In the genomic region with DNA sequence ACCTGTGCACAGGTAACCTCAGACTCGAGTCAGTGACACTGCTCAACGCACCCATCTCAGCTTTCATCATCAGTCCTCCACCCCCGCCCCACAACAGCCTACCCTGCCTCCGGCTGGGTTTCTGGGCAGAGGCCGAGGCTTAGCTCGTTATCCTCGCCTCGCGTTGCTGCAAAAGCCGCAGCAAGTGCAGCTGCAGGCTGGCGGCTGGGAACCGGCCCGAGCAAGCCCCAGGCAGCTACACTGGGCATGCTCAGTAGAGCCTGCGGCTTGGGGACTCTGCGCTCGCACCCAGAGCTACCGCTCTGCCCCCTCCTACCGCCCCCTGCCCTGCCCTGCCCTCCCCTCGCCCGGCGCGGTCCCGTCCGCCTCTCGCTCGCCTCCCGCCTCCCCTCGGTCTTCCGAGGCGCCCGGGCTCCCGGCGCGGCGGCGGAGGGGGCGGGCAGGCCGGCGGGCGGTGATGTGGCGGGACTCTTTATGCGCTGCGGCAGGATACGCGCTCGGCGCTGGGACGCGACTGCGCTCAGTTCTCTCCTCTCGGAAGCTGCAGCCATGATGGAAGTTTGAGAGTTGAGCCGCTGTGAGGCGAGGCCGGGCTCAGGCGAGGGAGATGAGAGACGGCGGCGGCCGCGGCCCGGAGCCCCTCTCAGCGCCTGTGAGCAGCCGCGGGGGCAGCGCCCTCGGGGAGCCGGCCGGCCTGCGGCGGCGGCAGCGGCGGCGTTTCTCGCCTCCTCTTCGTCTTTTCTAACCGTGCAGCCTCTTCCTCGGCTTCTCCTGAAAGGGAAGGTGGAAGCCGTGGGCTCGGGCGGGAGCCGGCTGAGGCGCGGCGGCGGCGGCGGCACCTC, we compare ENCODE assay signal across 8 cellular contexts. TPM values are rescaled to one million over a fixed set of nuclear protein-coding genes. Genes with fewer than 3 reads are reported as not detected.
DNase-seq lines count a peak whose midpoint lies in the region; ATAC-seq lines count a peak whose summit lies in the region.

A gene with protein sequence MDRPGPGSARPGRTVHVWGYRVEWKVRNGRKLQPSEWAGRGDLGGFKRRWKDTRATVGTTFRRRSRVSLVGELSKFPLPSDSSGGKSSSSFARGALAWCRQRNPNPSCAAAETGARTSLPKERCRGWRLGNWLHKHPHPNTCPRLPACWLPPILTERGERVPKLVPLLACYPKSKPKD (minus strand): TSS at position 432 of the 842 bp plus-strand sequence. CDS start 1,046 bp downstream, outside the sequence.
A gene (plus strand): TSS at position 524 of the 842 bp plus-strand sequence. CDS start 845 bp downstream, outside the sequence.

- ATAC-seq in GM18870 (IDR thresholded peaks at IDR 0.05; ENCODE audit: unreplicated experiment) = peak; percentile 20
- ATAC-seq in HG03159 (IDR thresholded peaks at IDR 0.05; ENCODE audit: unreplicated experiment) = peak; percentile 32

- peak within 1 kb of the TSS; percentile 83 for H3K4me3 ChIP-seq in ACC112 (ENCODE audit: low read depth, low read length)

- H3K79me2 ChIP-seq in ACC112 (ENCODE audit: control insufficient read depth, insufficient read depth, low read length, unreplicated experiment) = peaks cover 43% of the 10 kb centered on the region

- H3K36me3 ChIP-seq in ACC112 (ENCODE audit: insufficient read depth, low read length) = no peaks in the 10 kb centered on the region

- peak within 1 kb of the TSS; percentile 71 for H3K27ac ChIP-seq in ACC112 (ENCODE audit: low read depth, low read length)

- DNase-seq in NCI-H345 treated with DMSO at 0.1 percent for 48 hours (lab: John Stamatoyannopoulos, UW; ENCODE audit: unreplicated experiment) (peak; percentile 53), cerebellum (ENCODE audit: low spot score) (peak; percentile 84), kidney glomerular epithelial cell (lab: John Stamatoyannopoulos, UW) (peak; percentile 91)
- peak; percentile 68 to 79 for DNase-seq in activated CD4-positive, alpha-beta T cell treated with anti-CD3 and anti-CD28 coated beads for 24 hours (ENCODE audit: low read depth in 2 of 2)
- DNase-seq in stimulated activated CD4-positive, alpha-beta T cell treated with anti-CD3 and anti-CD28 coated beads, Interleukin-15, amount 100 ng/mL, for 1 hour (ENCODE audit: low read depth in 1 of 2, low spot score in 1 of 2) = peak; percentile 64 to 71

- H3K27me3 ChIP-seq in ACC112 (ENCODE audit: insufficient read depth, low read length) = no peaks in the 10 kb centered on the region

- H3K4me1 ChIP-seq in ACC112 (ENCODE audit: control insufficient read depth, insufficient read depth, low read length, unreplicated experiment) = peaks cover 3% of the 10 kb centered on the region

- H2AFZ ChIP-seq in ACC112 (ENCODE audit: low read length, unreplicated experiment) = peak within 1 kb of the TSS; percentile 89

RNA-seq across cellular contexts. Expression of the first gene that starts in this region (rescaled TPM):
- 0.82 TPM for total RNA-seq in cerebellum

RNA-seq across cellular contexts. Expression of the second gene that starts in this region (rescaled TPM):
- total RNA-seq in cerebellum = 220 TPM

Comparison
In these comparisons a context has a peak if more than half of its experiments do, and no peak if none do; other contexts are left out.
1. Peak in every context shown above with its lines: DNase-seq, ATAC-seq, H3K4me3 ChIP-seq and H3K27ac ChIP-seq.